12 cellular contexts compared by ENCODE assay signal in genomic region chr18:47801817-47802216, GRCh38.
DNase-seq lines count a peak whose midpoint lies in the region; ATAC-seq and TF ChIP-seq lines count a peak whose summit lies in the region.
"Had no signal": no experiment of that assay in that cellular context is flagged by ENCODE, and none has a peak within 500 bp of the region (broad histone marks: within the 10 kb centered on the region; RNA-seq: fewer than 3 reads in every experiment).

No MANE protein-coding gene starts in this region.

- no peaks in the 10 kb centered on the region for H4K20me1 ChIP-seq in SK-N-SH (ENCODE audit: insufficient read depth)

- intact Hi-C loops in esophagus muscularis mucosa (cut with DNase I) (no loop called here), head of caudate nucleus (cut with DNase I) (no loop called here), Right ventricle myocardium inferior (cut with DNase I) (no loop called here)

- no peak overlapping the region for H3K23ac ChIP-seq in neuronal stem cell (ENCODE audit: low read depth, low read length, poor library complexity)

- ATAC-seq in Right ventricle myocardium inferior: no peak

- H3K4me3 ChIP-seq in SK-N-SH (ENCODE audit: low read depth in 2 of 2, low read length in 1 of 2) (no peak overlapping the region), esophagus muscularis mucosa (no peak overlapping the region), neuronal stem cell (ENCODE audit: low read length in 2 of 2) (no peak overlapping the region)

- H3K36me3 Mint-ChIP-seq in endothelial cell (ENCODE audit: low read depth, unreplicated experiment): peaks cover 17% of the 10 kb centered on the region

- CTCF ChIA-PET in SK-N-SH (lab: Yijun Ruan, JAX): no interaction called here

- no peaks in the 10 kb centered on the region for H3K79me1 ChIP-seq in neuronal stem cell (ENCODE audit: low read depth, low read length)

- H3K27ac ChIP-seq in SK-N-SH (ENCODE audit: low read depth in 2 of 2, low read length in 1 of 2): peak overlapping the region in 1 of 2 experiments; percentile 60; a peak in 1 of 4 replicates
- no peak overlapping the region for H3K27ac ChIP-seq in esophagus muscularis mucosa (replicated peaks in 1 of 4)
- no peak overlapping the region for H3K27ac ChIP-seq in neuronal stem cell (replicated peaks; ENCODE audit: low read length)
- H3K27ac ChIP-seq: C4-2B had no signal

- no peak overlapping the region for H2BK5ac ChIP-seq in neuronal stem cell (ENCODE audit: low read length)

- H3K27me3 ChIP-seq in SK-N-SH (ENCODE audit: insufficient read depth): no peaks in the 10 kb centered on the region
- H3K27me3 ChIP-seq in esophagus muscularis mucosa: peaks cover 0 to 4% (median 0%) of the 10 kb centered on the region in 4 donors
- no peaks in the 10 kb centered on the region for H3K27me3 ChIP-seq in neuronal stem cell (ENCODE audit: control insufficient read depth in 3 of 3, insufficient read depth in 3 of 3, low read depth in 1 of 3, low read length in 3 of 3)

- H3F3A ChIP-seq in SK-N-SH (replicated peaks; ENCODE audit: insufficient read depth): no peaks in the 10 kb centered on the region

- no peak overlapping the region for H3K14ac ChIP-seq in neuronal stem cell (ENCODE audit: low read length)

- H2AFZ ChIP-seq in SK-N-SH (ENCODE audit: low read depth) (no peak overlapping the region), neuronal stem cell (ENCODE audit: low read length) (no peak overlapping the region)

- TF ChIP-seq POLR2A in esophagus muscularis mucosa (IDR thresholded peaks at IDR 0.05; ENCODE audit: low read depth): no peak

- H3K18ac ChIP-seq in neuronal stem cell (ENCODE audit: low read length): peak overlapping the region; percentile 20

- H3K4me1 ChIP-seq in SK-N-SH (ENCODE audit: control insufficient read depth in 1 of 2, insufficient read depth in 2 of 2, low read depth in 1 of 2, low read length in 1 of 2) (peaks cover 0 to 34% of the 10 kb centered on the region in 2 experiments; a peak in 1 of 4 replicates), esophagus muscularis mucosa (no peaks in the 10 kb centered on the region), neuronal stem cell (ENCODE audit: control insufficient read depth in 2 of 2, insufficient read depth in 1 of 2, low read depth in 1 of 2, low read length in 2 of 2) (no peaks in the 10 kb centered on the region)

- no peaks in the 10 kb centered on the region for H3K79me2 ChIP-seq in SK-N-SH (ENCODE audit: insufficient read depth)

- TF ChIP-seq CTCF in SK-N-SH (IDR thresholded peaks at IDR 0.05) (no peak), esophagus muscularis mucosa (IDR thresholded peaks at IDR 0.05) (no peak), endothelial cell (IDR thresholded peaks at IDR 0.05; ENCODE audit: unreplicated experiment) (no peak)

- no peak overlapping the region for H4K91ac ChIP-seq in neuronal stem cell (ENCODE audit: low read depth, low read length, poor library complexity)

- H3K27ac Mint-ChIP-seq in endothelial cell (ENCODE audit: unreplicated experiment): no peak overlapping the region
- H3K27ac Mint-ChIP-seq: CD4-positive, alpha-beta T cell; H9 had no signal

- TF ChIP-seq EP300 in SK-N-SH (IDR thresholded peaks at IDR 0.05; ENCODE audit: borderline replicate concordance in 1 of 2, low read depth in 1 of 2, low read length in 1 of 2) (no peak), esophagus muscularis mucosa (IDR thresholded peaks at IDR 0.05) (no peak)

- H3K4me3 Mint-ChIP-seq in endothelial cell (ENCODE audit: unreplicated experiment): no peak overlapping the region
- H3K4me3 Mint-ChIP-seq: CD4-positive, alpha-beta T cell; H9 had no signal

- no peaks in the 10 kb centered on the region for H3K9me3 Mint-ChIP-seq in endothelial cell (ENCODE audit: unreplicated experiment)
- H3K9me3 Mint-ChIP-seq: CD4-positive, alpha-beta T cell had no signal

- POLR2A ChIA-PET in SK-N-SH (lab: Yijun Ruan, JAX): no interaction called here

- no peak overlapping the region for H2BK12ac ChIP-seq in neuronal stem cell (ENCODE audit: low read length)

- DNase-seq in SK-N-SH (peak; percentile 27), esophagus muscularis mucosa (ENCODE audit: extremely low spot score) (peak; percentile 88), neuronal stem cell (ENCODE audit: low spot score) (no peak), endothelial cell (ENCODE audit: low spot score) (no peak), head of caudate nucleus (no peak), Right ventricle myocardium inferior (ENCODE audit: missing footprints) (no peak)
- DNase-seq: ACHN; CD4-positive, alpha-beta T cell; DMS79 treated with DMSO at 0.1 percent for 48 hours; GF-D8; H9 had no signal

- no peaks in the 10 kb centered on the region for H3K9me3 ChIP-seq in SK-N-SH
- H3K9me3 ChIP-seq in esophagus muscularis mucosa: no peaks in the 10 kb centered on the region
- H3K9me3 ChIP-seq in neuronal stem cell (replicated peaks in 1 of 2; ENCODE audit: control insufficient read depth in 2 of 2, insufficient read depth in 1 of 2, low read depth in 1 of 2, low read length in 2 of 2): no peaks in the 10 kb centered on the region

- H3K9me2 ChIP-seq in SK-N-SH: no peaks in the 10 kb centered on the region

- TF ChIP-seq RAD21 in SK-N-SH (IDR thresholded peaks at IDR 0.05; ENCODE audit: low read length): no peak

- H3K4me1 Mint-ChIP-seq in endothelial cell (ENCODE audit: unreplicated experiment): peaks cover 25% of the 10 kb centered on the region

- peak overlapping the region; percentile 21 for H2AK5ac ChIP-seq in neuronal stem cell (ENCODE audit: low read depth, low read length)

- WGBS in SK-N-SH (ENCODE audit: low lambda C conversion rate): no CpG with 5 or more reads among the region's 3 CpGs
- 78% methylated on average over 3 of the region's 3 CpGs for WGBS in esophagus muscularis mucosa
- WGBS in neuronal stem cell (ENCODE audit: extremely low coverage in 2 of 2, insufficient read length in 2 of 2, insufficient replicate concordance in 1 of 2), 2 donors: no CpG with 5 or more reads among the region's 3 CpGs

- H3K36me3 ChIP-seq in SK-N-SH (replicated peaks in 1 of 2; ENCODE audit: control insufficient read depth in 1 of 2, insufficient read depth in 2 of 2, low read length in 1 of 2) (no peaks in the 10 kb centered on the region), esophagus muscularis mucosa (no peaks in the 10 kb centered on the region), neuronal stem cell (replicated peaks in 1 of 2; ENCODE audit: control insufficient read depth in 2 of 2, insufficient read depth in 2 of 2, low read length in 2 of 2) (no peaks in the 10 kb centered on the region)

- H3K9ac ChIP-seq in SK-N-SH: no peak overlapping the region
- no peak overlapping the region for H3K9ac ChIP-seq in neuronal stem cell (ENCODE audit: low read depth, low read length, poor library complexity)

- no peak overlapping the region for H4K8ac ChIP-seq in neuronal stem cell (ENCODE audit: low read depth, low read length)

- no peak overlapping the region for H2BK15ac ChIP-seq in neuronal stem cell (ENCODE audit: low read length)

- H3K4me2 ChIP-seq in SK-N-SH (no peak overlapping the region), neuronal stem cell (ENCODE audit: insufficient read depth, low read length, poor library complexity, severe bottlenecking) (no peak overlapping the region)

- H3K4ac ChIP-seq in neuronal stem cell (ENCODE audit: low read length): no peak overlapping the region

- peaks cover 4% of the 10 kb centered on the region for H3K27me3 Mint-ChIP-seq in endothelial cell (ENCODE audit: unreplicated experiment)

- H2BK120ac ChIP-seq in neuronal stem cell (ENCODE audit: low read depth, low read length): no peak overlapping the region

TF ChIP-seq in SK-N-SH, 30 proteins besides CTCF, POLR2A, EP300 and RAD21 (continues in another document):
- TF ChIP-seq SIN3A (IDR thresholded peaks at IDR 0.05; ENCODE audit: borderline replicate concordance, low read depth, low read length): no peak
- TF ChIP-seq NFIC (IDR thresholded peaks at IDR 0.05; ENCODE audit: borderline replicate concordance): no peak
- TF ChIP-seq FOXJ3 (CRISPR knock-in tag; IDR thresholded peaks at IDR 0.05): no peak
- TF ChIP-seq POLR2AphosphoS5 (IDR thresholded peaks at IDR 0.05; ENCODE audit: low read depth, low read length): no peak
- TF ChIP-seq CHD2 (IDR thresholded peaks at IDR 0.05; ENCODE audit: low read length, partially characterized antibody): no peak
- TF ChIP-seq YY1 (IDR thresholded peaks at IDR 0.05; ENCODE audit: low read depth): no peak
- TF ChIP-seq REST (IDR thresholded peaks at IDR 0.05; ENCODE audit: low read depth, low read length): no peak
- TF ChIP-seq TCF12 (IDR thresholded peaks at IDR 0.05): no peak
- no peak for TF ChIP-seq FOSL2 (IDR thresholded peaks at IDR 0.05; ENCODE audit: borderline replicate concordance, low read depth)
- no peak for TF ChIP-seq MXI1 (IDR thresholded peaks at IDR 0.05; ENCODE audit: low read depth, low read length)
- TF ChIP-seq RXRA (IDR thresholded peaks at IDR 0.05; ENCODE audit: borderline replicate concordance, low read depth): no peak
- TF ChIP-seq GABPA (IDR thresholded peaks at IDR 0.05; ENCODE audit: low read depth): no peak
- no peak for TF ChIP-seq SMC3 (IDR thresholded peaks at IDR 0.05; ENCODE audit: low read depth, low read length)

Comparison
In these comparisons a context has a peak if more than half of its experiments do, and no peak if none do; other contexts are left out.
1. DNase-seq: peak in SK-N-SH (single experiment) and esophagus muscularis mucosa (single experiment); none in neuronal stem cell (single experiment), endothelial cell (single experiment), head of caudate nucleus (0 of 42) and Right ventricle myocardium inferior (single experiment).